ENCODE assay signal across 24 cellular contexts in the genomic region with DNA sequence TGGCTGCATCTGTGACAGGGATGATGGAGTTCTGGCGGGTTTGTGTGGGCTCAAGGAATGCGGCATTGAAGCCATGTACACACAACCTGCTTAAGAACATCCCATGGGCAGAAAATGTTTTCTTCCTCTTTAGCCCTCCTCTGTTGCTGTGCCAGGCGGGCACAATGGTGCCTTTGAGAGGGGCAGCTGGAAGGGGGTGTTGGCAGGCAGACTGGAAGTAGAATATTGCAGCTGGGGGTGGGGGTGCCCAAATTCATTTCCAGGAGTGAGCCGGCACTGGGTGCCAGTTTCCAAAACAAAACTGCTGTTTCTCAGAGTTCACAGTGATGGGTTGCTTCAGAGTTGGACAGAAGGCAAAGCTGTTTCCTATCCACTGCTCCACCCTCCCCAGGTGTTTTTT.
A peak's percentile ranks its signal among the peaks of the same experiment; 100 is the strongest.
DNase-seq lines count a peak whose midpoint lies in the region; ATAC-seq and TF ChIP-seq lines count a peak whose summit lies in the region.
"Had no signal": no experiment of that assay in that cellular context is flagged by ENCODE, and none has a peak within 500 bp of the region (broad histone marks: within the 10 kb centered on the region; RNA-seq: fewer than 3 reads in every experiment).

No MANE protein-coding gene starts in this region.

- no peak for ATAC-seq in activated naive CD8-positive, alpha-beta T cell treated with anti-CD3 and anti-CD28 coated beads, Interleukin-2, amount 50 U/mL, for 24 hours
- no peak for ATAC-seq in upper lobe of left lung (ENCODE audit: low FRiP score in 2 of 2)
- ATAC-seq: A549, Panc1 had no signal

- no peak overlapping the region for H3K4me3 ChIP-seq in upper lobe of left lung
- H3K4me3 ChIP-seq: A549, SJCRH30 had no signal

- H3K4me3 Mint-ChIP-seq in activated naive CD8-positive, alpha-beta T cell treated with anti-CD3 and anti-CD28 coated beads, Interleukin-2, amount 50 U/mL, for 24 hours: no peak overlapping the region
- H3K4me3 Mint-ChIP-seq: CD4-positive, alpha-beta T cell; H9; HFFc6 had no signal

- no peaks in the 10 kb centered on the region for H3K36me3 Mint-ChIP-seq in activated naive CD8-positive, alpha-beta T cell treated with anti-CD3 and anti-CD28 coated beads, Interleukin-2, amount 50 U/mL, for 24 hours (ENCODE audit: low read depth)

- TF ChIP-seq CTCF in upper lobe of left lung (IDR thresholded peaks at IDR 0.05): no peak

- no peaks in the 10 kb centered on the region for H3K27me3 ChIP-seq in upper lobe of left lung
- H3K27me3 ChIP-seq: SJCRH30 had no signal

- DNase-seq in amygdala (lab: John Stamatoyannopoulos, UW): peak in 55 of 56 donors; percentile 15 to 92 (median 74)
- DNase-seq in hippocampal formation (lab: John Stamatoyannopoulos, UW): peak; percentile 78 to 79
- peak; percentile 62 for DNase-seq in occipital lobe (lab: John Stamatoyannopoulos, UW)
- no peak for DNase-seq in activated naive CD8-positive, alpha-beta T cell treated with anti-CD3 and anti-CD28 coated beads, Interleukin-2, amount 50 U/mL, for 24 hours
- DNase-seq in HPDE6-E6E7 (ENCODE audit: extremely low spot score): no peak
- no peak for DNase-seq in upper lobe of left lung
- DNase-seq in NOMO-1 (lab: John Stamatoyannopoulos, UW; ENCODE audit: unreplicated experiment in 2 of 2): no peak
- DNase-seq: Caco-2; CD4-positive, alpha-beta T cell; DMS 273 treated with DMSO at 0.1 percent for 48 hours; DMS79 treated with DMSO at 0.1 percent for 48 hours; H9; HFFc6; IMR-90; NCI-H1092 treated with DMSO at 0.1 percent for 48 hours; NCI-H1436 treated with DMSO at 0.1 percent for 48 hours; NCI-H1930; NCI-H2227 treated with DMSO at 0.1 percent for 48 hours; NCI-H510A treated with DMSO at 0.1 percent for 48 hours; NCI-H748 treated with DMSO at 0.1 percent for 48 hours; SJCRH30 had no signal

- H3K27ac ChIP-seq in upper lobe of left lung: no peak overlapping the region
- H3K27ac ChIP-seq: A549, KMS-11, SJCRH30 had no signal

- 91% methylated on average over 4 of the region's 4 CpGs for WGBS in upper lobe of left lung, 2 donors

- no peaks in the 10 kb centered on the region for H3K4me1 ChIP-seq in upper lobe of left lung
- H3K4me1 ChIP-seq: A549, Caco-2, SJCRH30 had no signal

- no peak overlapping the region for H3K27ac Mint-ChIP-seq in activated naive CD8-positive, alpha-beta T cell treated with anti-CD3 and anti-CD28 coated beads, Interleukin-2, amount 50 U/mL, for 24 hours
- H3K27ac Mint-ChIP-seq: CD4-positive, alpha-beta T cell; H9; HFFc6 had no signal

- no peaks in the 10 kb centered on the region for H3K9me3 ChIP-seq in upper lobe of left lung
- H3K9me3 ChIP-seq: A549, Caco-2, SJCRH30 had no signal

- TF ChIP-seq EP300 in upper lobe of left lung (IDR thresholded peaks at IDR 0.05): no peak

- no peaks in the 10 kb centered on the region for H3K4me1 Mint-ChIP-seq in activated naive CD8-positive, alpha-beta T cell treated with anti-CD3 and anti-CD28 coated beads, Interleukin-2, amount 50 U/mL, for 24 hours

- H3K9me3 Mint-ChIP-seq in activated naive CD8-positive, alpha-beta T cell treated with anti-CD3 and anti-CD28 coated beads, Interleukin-2, amount 50 U/mL, for 24 hours: no peaks in the 10 kb centered on the region
- H3K9me3 Mint-ChIP-seq: CD4-positive, alpha-beta T cell; H9; HFFc6 had no signal

- TF ChIP-seq POLR2A in upper lobe of left lung (IDR thresholded peaks at IDR 0.05): no peak

- H3K36me3 ChIP-seq in upper lobe of left lung: no peaks in the 10 kb centered on the region
- H3K36me3 ChIP-seq: SJCRH30 had no signal

- peaks cover 8% of the 10 kb centered on the region for H3K27me3 Mint-ChIP-seq in activated naive CD8-positive, alpha-beta T cell treated with anti-CD3 and anti-CD28 coated beads, Interleukin-2, amount 50 U/mL, for 24 hours

Comparison
In these comparisons a context has a peak if more than half of its experiments do, and no peak if none do; other contexts are left out.
1. DNase-seq: peak in amygdala (55 of 56), hippocampal formation (2 of 2) and occipital lobe (single experiment); none in activated naive CD8-positive, alpha-beta T cell treated with anti-CD3 and anti-CD28 coated beads, Interleukin-2, amount 50 U/mL, for 24 hours (single experiment), HPDE6-E6E7 (single experiment), upper lobe of left lung (0 of 2) and NOMO-1 (0 of 2).